ENCODE assay signal across 8 cellular contexts in genomic region chr4:25913056-25913850, GRCh38. TPM values are rescaled to one million over a fixed set of nuclear protein-coding genes. Genes with fewer than 3 reads are reported as not detected.
DNase-seq lines count a peak whose midpoint lies in the region; ATAC-seq and TF ChIP-seq lines count a peak whose summit lies in the region.

No MANE protein-coding gene starts in this region.

- intact Hi-C loops in Right ventricle myocardium inferior (cut with DNase I), result loop anchor here (10.0 kb wide), 1 partner anchor 412 kb away; the partner anchor contains the start of gene RBPJ

- peak overlapping the region; percentile 44 for H4K12ac ChIP-seq in trophoblast cell (ENCODE audit: low read depth, low read length)

- H2BK5ac ChIP-seq in trophoblast cell (ENCODE audit: low read depth, low read length, poor library complexity), result no peak overlapping the region

- H3K9me2 ChIP-seq in Loucy (replicated peaks; ENCODE audit: low read depth, low read length), result no peaks in the 10 kb centered on the region

- H2BK12ac ChIP-seq in trophoblast cell (ENCODE audit: low read length), result no peak overlapping the region

- peak overlapping the region; percentile 42 for H4K91ac ChIP-seq in trophoblast cell (ENCODE audit: low read depth, low read length)

- ATAC-seq in GM21786 (IDR thresholded peaks at IDR 0.05; ENCODE audit: unreplicated experiment) (peak; percentile 34), Right ventricle myocardium inferior (peak; percentile 20)

- H3K27ac ChIP-seq in trophoblast cell (ENCODE audit: low read depth, low read length), result no peak overlapping the region

- no peak overlapping the region for H2AK5ac ChIP-seq in trophoblast cell (ENCODE audit: low read length)

- H4K20me1 ChIP-seq in Loucy (ENCODE audit: insufficient read depth, low read length, poor library complexity, severe bottlenecking), result no peaks in the 10 kb centered on the region

- peak; percentile 35 for DNase-seq in GM10266 (ENCODE audit: extremely low spot score)
- peak; percentile 3 for DNase-seq in activated T-helper 9 cell treated with anti-CD3 and anti-CD28 coated beads, Interleukin-2, amount 50 U/mL, for 16 hours (ENCODE audit: low read depth)
- DNase-seq in Right ventricle myocardium inferior (ENCODE audit: missing footprints), result peak; percentile 80
- no peak for DNase-seq in trophoblast cell
- no peak for DNase-seq in NCI-H774 (lab: John Stamatoyannopoulos, UW)
- DNase-seq in NCI-H526 (lab: John Stamatoyannopoulos, UW), result no peak

- H3K4ac ChIP-seq in trophoblast cell (ENCODE audit: low read depth, low read length), result no peak overlapping the region

- H2AFZ ChIP-seq in Loucy (ENCODE audit: low read length), result peak overlapping the region; percentile 89
- H2AFZ ChIP-seq in trophoblast cell (ENCODE audit: insufficient read depth, low read length, poor library complexity), result peak overlapping the region; percentile 86

- no peaks in the 10 kb centered on the region for H3K9me3 ChIP-seq in Loucy (ENCODE audit: insufficient read depth, low read depth, low read length)
- H3K9me3 ChIP-seq in trophoblast cell (ENCODE audit: insufficient read depth, low read depth, low read length), result peaks cover 2% of the 10 kb centered on the region

- peak overlapping the region; percentile 58 for H2BK120ac ChIP-seq in trophoblast cell (ENCODE audit: insufficient read depth, low read length, poor library complexity)

- H4K8ac ChIP-seq in trophoblast cell (ENCODE audit: low read depth, low read length), result peak overlapping the region; percentile 84

- peaks cover 6% of the 10 kb centered on the region for H3K79me1 ChIP-seq in trophoblast cell (ENCODE audit: low read length)

- no peak for TF ChIP-seq CTCF in GM10266 (IDR thresholded peaks at IDR 0.05; ENCODE audit: control insufficient read depth, insufficient read depth, low read depth, missing control alignments)
- no peak for TF ChIP-seq CTCF in Loucy (conservative IDR thresholded peaks at IDR 0.05; ENCODE audit: low read length)

- H3K36me3 ChIP-seq in Loucy (ENCODE audit: insufficient read depth, low read length) (no peaks in the 10 kb centered on the region), trophoblast cell (ENCODE audit: control insufficient read depth in 1 of 2, insufficient read depth in 2 of 2, low read length in 2 of 2) (no peaks in the 10 kb centered on the region)

- peak overlapping the region; percentile 32 for H3K14ac ChIP-seq in trophoblast cell (ENCODE audit: low read length)

- H3K4me3 ChIP-seq in Loucy (ENCODE audit: low read length, poor library complexity, severe bottlenecking), result peak overlapping the region; percentile 94
- peak overlapping the region; percentile 67 for H3K4me3 ChIP-seq in trophoblast cell (ENCODE audit: low read depth, low read length)

- H3K79me2 ChIP-seq in Loucy (ENCODE audit: insufficient read depth, low read length) (0 out of 2 replicates have a peak, but pooled peaks cover 5% of the 10 kb centered on the region), trophoblast cell (ENCODE audit: control insufficient read depth, insufficient read depth, low read length, poor library complexity) (peaks cover 5% of the 10 kb centered on the region)

- no CpG with 5 or more reads among the region's 26 CpGs for WGBS in trophoblast cell (ENCODE audit: extremely low coverage, insufficient coverage, insufficient read length)

- H3K9ac ChIP-seq in Loucy (ENCODE audit: low read depth, low read length, poor library complexity, severe bottlenecking) (no peak overlapping the region), trophoblast cell (ENCODE audit: low read length) (peak overlapping the region; percentile 28)

- H3K4me2 ChIP-seq in Loucy (ENCODE audit: low read depth, low read length, poor library complexity, severe bottlenecking) (peak overlapping the region; percentile 64), trophoblast cell (ENCODE audit: low read length) (peak overlapping the region; percentile 85)

- H3K4me1 ChIP-seq in Loucy (ENCODE audit: insufficient read depth, low read length, poor library complexity, severe bottlenecking), result peaks cover 11% of the 10 kb centered on the region
- peaks cover 4 to 8% of the 10 kb centered on the region in 2 experiments for H3K4me1 ChIP-seq in trophoblast cell (ENCODE audit: control insufficient read depth in 1 of 2, insufficient read depth in 2 of 2, low read length in 2 of 2)

- H3K27me3 ChIP-seq in Loucy (ENCODE audit: insufficient read depth, low read length, poor library complexity, severe bottlenecking), result peaks cover 8% of the 10 kb centered on the region
- H3K27me3 ChIP-seq in trophoblast cell (ENCODE audit: insufficient read depth, low read length), result no peaks in the 10 kb centered on the region

- no peak overlapping the region for H3K23ac ChIP-seq in trophoblast cell (ENCODE audit: low read length)

- no peaks in the 10 kb centered on the region for H3F3A ChIP-seq in Loucy (ENCODE audit: low read depth)

- no peak overlapping the region for H3K18ac ChIP-seq in trophoblast cell (ENCODE audit: low read length)

RNA-seq across cellular contexts. Expression of gene SMIM20, which starts 0.8 kb away (rescaled TPM):
- 41.5 TPM for total RNA-seq in Right ventricle myocardium inferior
- 18.9 and 19.4 TPM in 2 replicates for polyA plus RNA-seq in trophoblast cell (2013)

RNA-seq across cellular contexts. Expression of gene SEL1L3, which starts 50.5 kb away (rescaled TPM):
- 3.9 TPM for total RNA-seq in Right ventricle myocardium inferior
- 18.8 and 19.1 TPM in 2 replicates for polyA plus RNA-seq in trophoblast cell (2013)

Comparison
In these comparisons a context has a peak if more than half of its experiments do, and no peak if none do; other contexts are left out.
1. DNase-seq: peak in GM10266 (single experiment), activated T-helper 9 cell treated with anti-CD3 and anti-CD28 coated beads, Interleukin-2, amount 50 U/mL, for 16 hours (single experiment) and Right ventricle myocardium inferior (single experiment); none in trophoblast cell (0 of 2), NCI-H774 (single experiment) and NCI-H526 (0 of 2).